33 cellular contexts compared by ENCODE assay signal in genomic region chr10:36773652-36774051, GRCh38.
DNase-seq lines count a peak whose midpoint lies in the region; ATAC-seq, FAIRE-seq and TF ChIP-seq lines count a peak whose summit lies in the region.
"Had no signal": no experiment of that assay in that cellular context is flagged by ENCODE, and none has a peak within 500 bp of the region (broad histone marks: within the 10 kb centered on the region; RNA-seq: fewer than 3 reads in every experiment).

No MANE protein-coding gene starts in this region.

- H3K9me1 ChIP-seq in IMR-90 (ENCODE audit: insufficient read depth, low read length) (no peaks in the 10 kb centered on the region), K562 (ENCODE audit: control insufficient read depth, insufficient read depth, low read length) (no peaks in the 10 kb centered on the region)

- in situ Hi-C loops in HepG2 (cut with HindIII; ENCODE audit: extremely low pct_ligation_motif_present, low pct_unique_long_range_greater_than_20kb) (no loop called here), IMR-90 (cut with MboI; ENCODE audit: low sequenced_read_pairs) (no loop called here), K562 (cut with MboI) (no loop called here)

- ATAC-seq in HepG2 (no peak), right lobe of liver (no peak), IMR-90 (ENCODE audit: low read depth) (no peak), PC-3 (no peak), K562 (no peak)
- ATAC-seq: A549; CD8-positive, alpha-beta T cell had no signal

- no peaks in the 10 kb centered on the region for H3K9me3 ChIP-seq in HepG2 (ENCODE audit: low read length)
- no peaks in the 10 kb centered on the region for H3K9me3 ChIP-seq in right lobe of liver
- no peaks in the 10 kb centered on the region for H3K9me3 ChIP-seq in IMR-90 (ENCODE audit: control insufficient read depth, insufficient read depth, low read length)
- H3K9me3 ChIP-seq in PC-3 (ENCODE audit: low read length) = no peaks in the 10 kb centered on the region
- no peaks in the 10 kb centered on the region for H3K9me3 ChIP-seq in K562 (replicated peaks; ENCODE audit: control insufficient read depth, insufficient read depth, low read depth, low read length)
- H3K9me3 ChIP-seq in SK-N-SH = no peaks in the 10 kb centered on the region
- H3K9me3 ChIP-seq: A549, BE2C, BLaER1, Caco-2 had no signal

- no peak overlapping the region for H3K56ac ChIP-seq in IMR-90 (ENCODE audit: extremely low read depth, insufficient read depth, low read length)

- H2BK5ac ChIP-seq in IMR-90 (ENCODE audit: low read depth, low read length, poor library complexity, severe bottlenecking) = no peak overlapping the region

- H3K79me2 ChIP-seq in HepG2 (ENCODE audit: insufficient read depth, low read length) = no peaks in the 10 kb centered on the region
- H3K79me2 ChIP-seq in PC-3 (ENCODE audit: low read length) = no peaks in the 10 kb centered on the region
- H3K79me2 ChIP-seq in K562 (ENCODE audit: control insufficient read depth, insufficient read depth, low read length) = no peaks in the 10 kb centered on the region
- H3K79me2 ChIP-seq in SK-N-SH (ENCODE audit: insufficient read depth) = no peaks in the 10 kb centered on the region

- FAIRE-seq in HepG2 (lab: Jason Lieb, UNC) (no peak), K562 (lab: Jason Lieb, UNC) (no peak)
- FAIRE-seq: A549, D721Med had no signal

- H2BK120ac ChIP-seq in IMR-90 (ENCODE audit: low read depth, low read length) = no peak overlapping the region

- H4K8ac ChIP-seq in IMR-90 (ENCODE audit: low read depth in 2 of 2, low read length in 2 of 2) = no peak overlapping the region

- TF ChIP-seq EP300 in HepG2 (IDR thresholded peaks at IDR 0.05; ENCODE audit: low read depth in 2 of 2, low read length in 2 of 2) = no peak
- TF ChIP-seq EP300 in HepG2 (CRISPR knock-in tag; IDR thresholded peaks at IDR 0.05; ENCODE audit: borderline replicate concordance) = no peak
- no peak for TF ChIP-seq EP300 in K562 (IDR thresholded peaks at IDR 0.05; ENCODE audit: low read length)
- TF ChIP-seq EP300 in SK-N-SH (IDR thresholded peaks at IDR 0.05; ENCODE audit: borderline replicate concordance in 1 of 2, low read depth in 1 of 2, low read length in 1 of 2) = no peak

- H3K27ac ChIP-seq in HepG2 (ENCODE audit: extremely low read length, insufficient read depth, low read length) (no peak overlapping the region), right lobe of liver (no peak overlapping the region), IMR-90 (ENCODE audit: insufficient read depth, low read length) (no peak overlapping the region), PC-3 (ENCODE audit: low read length) (no peak overlapping the region), K562 (ENCODE audit: extremely low read depth, low read depth, low read length) (no peak overlapping the region), SK-N-SH (ENCODE audit: low read depth in 2 of 2, low read length in 1 of 2) (no peak overlapping the region)
- H3K27ac ChIP-seq: 22Rv1; A549; BLaER1; BLaER1 treated with 17β-estradiol and CSF1 and Interleukin-3, amounts not matched to agents 10 nM and 100 nM; C4-2B had no signal

- H3K4me1 ChIP-seq in HepG2 (ENCODE audit: insufficient read depth, low read length) = no peaks in the 10 kb centered on the region
- H3K4me1 ChIP-seq in right lobe of liver = no peaks in the 10 kb centered on the region
- H3K4me1 ChIP-seq in IMR-90 (ENCODE audit: control insufficient read depth, insufficient read depth, low read length) = no peaks in the 10 kb centered on the region
- H3K4me1 ChIP-seq in PC-3 (ENCODE audit: insufficient read depth, low read length) = peaks cover 3% of the 10 kb centered on the region
- H3K4me1 ChIP-seq in K562 (replicated peaks in 1 of 2; ENCODE audit: control insufficient read depth in 2 of 2, insufficient read depth in 2 of 2, low read length in 2 of 2) = no peaks in the 10 kb centered on the region
- H3K4me1 ChIP-seq in SK-N-SH (ENCODE audit: control insufficient read depth in 1 of 2, insufficient read depth in 2 of 2, low read depth in 1 of 2, low read length in 1 of 2) = peaks cover 0 to 4% of the 10 kb centered on the region in 2 experiments; a peak in 1 of 4 replicates
- H3K4me1 ChIP-seq: A549; BE2C; BLaER1; BLaER1 treated with 17β-estradiol and CSF1 and Interleukin-3, amounts not matched to agents 10 nM and 100 nM; Caco-2 had no signal

- H3K23ac ChIP-seq in IMR-90 (ENCODE audit: low read depth, low read length) = no peak overlapping the region

- H2AK5ac ChIP-seq in IMR-90 (ENCODE audit: low read depth, low read length) = no peak overlapping the region

- no peak for TF ChIP-seq RAD21 in HepG2 (CRISPR knock-in tag; IDR thresholded peaks at IDR 0.05)
- no peak for TF ChIP-seq RAD21 in IMR-90 (IDR thresholded peaks at IDR 0.05; ENCODE audit: low read length)
- TF ChIP-seq RAD21 in K562 (CRISPR knock-in tag; conservative IDR thresholded peaks at IDR 0.05 in 1 of 2, IDR thresholded peaks at IDR 0.05 in 1 of 2) = no peak
- no peak for TF ChIP-seq RAD21 in SK-N-SH (IDR thresholded peaks at IDR 0.05; ENCODE audit: low read length)

- 44% methylated on average over 2 of the region's 2 CpGs for WGBS in HepG2 (ENCODE audit: low lambda C conversion rate)
- WGBS in right lobe of liver (ENCODE audit: insufficient coverage, low coverage, low lambda C conversion rate, missing lambda C conversion rate) = 41% methylated on average over 2 of the region's 2 CpGs
- WGBS in IMR-90 (ENCODE audit: extremely low coverage in 2 of 2, insufficient read length in 1 of 2), 2 experiments = no CpG with 5 or more reads among the region's 2 CpGs
- 0% methylated on average over 2 of the region's 2 CpGs for WGBS in K562 (ENCODE audit: insufficient coverage, low coverage, missing lambda C conversion rate)
- WGBS in SK-N-SH (ENCODE audit: low lambda C conversion rate) = 89% methylated on average over 2 of the region's 2 CpGs

- H3K27me3 ChIP-seq in HepG2 (ENCODE audit: control insufficient read depth in 1 of 2, insufficient read depth in 2 of 2, low read length in 2 of 2) = no peaks in the 10 kb centered on the region; a peak in 1 of 5 replicates
- H3K27me3 ChIP-seq in right lobe of liver = no peaks in the 10 kb centered on the region
- H3K27me3 ChIP-seq in IMR-90 (ENCODE audit: control insufficient read depth, insufficient read depth, low read length) = no peaks in the 10 kb centered on the region
- H3K27me3 ChIP-seq in PC-3 (ENCODE audit: low read length) = no peaks in the 10 kb centered on the region
- no peaks in the 10 kb centered on the region for H3K27me3 ChIP-seq in K562 (ENCODE audit: control insufficient read depth in 2 of 2, insufficient read depth in 2 of 2, low read length in 2 of 2)
- no peaks in the 10 kb centered on the region for H3K27me3 ChIP-seq in SK-N-SH (ENCODE audit: insufficient read depth)
- H3K27me3 ChIP-seq: BE2C; BLaER1; BLaER1 treated with 17β-estradiol and CSF1 and Interleukin-3, amounts not matched to agents 10 nM and 100 nM had no signal

- H3F3A ChIP-seq in PC-3 (ENCODE audit: low read length, unreplicated experiment) (no peaks in the 10 kb centered on the region), SK-N-SH (replicated peaks; ENCODE audit: insufficient read depth) (peaks cover 3% of the 10 kb centered on the region)

- H4K20me1 ChIP-seq in HepG2 (ENCODE audit: insufficient read depth, low read length) = no peaks in the 10 kb centered on the region
- no peaks in the 10 kb centered on the region for H4K20me1 ChIP-seq in IMR-90 (ENCODE audit: insufficient read depth, low read length)
- H4K20me1 ChIP-seq in PC-3 (ENCODE audit: low read length) = no peaks in the 10 kb centered on the region
- no peaks in the 10 kb centered on the region for H4K20me1 ChIP-seq in K562 (replicated peaks; ENCODE audit: control insufficient read depth, insufficient read depth, low read length)
- H4K20me1 ChIP-seq in SK-N-SH (ENCODE audit: insufficient read depth) = no peaks in the 10 kb centered on the region
- H4K20me1 ChIP-seq: BLaER1; BLaER1 treated with 17β-estradiol and CSF1 and Interleukin-3, amounts not matched to agents 10 nM and 100 nM had no signal

- H3K4me3 ChIP-seq in HepG2 (replicated peaks in 1 of 3; ENCODE audit: insufficient read depth in 1 of 3, low read depth in 2 of 3, low read length in 3 of 3) (no peak overlapping the region), right lobe of liver (no peak overlapping the region), IMR-90 (ENCODE audit: insufficient read depth, low read depth, low read length) (no peak overlapping the region), PC-3 (ENCODE audit: low read length) (no peak overlapping the region), K562 (no peak overlapping the region), SK-N-SH (ENCODE audit: low read depth in 2 of 2, low read length in 1 of 2) (no peak overlapping the region)
- H3K4me3 ChIP-seq: A549; BLaER1; BLaER1 treated with 17β-estradiol and CSF1 and Interleukin-3, amounts not matched to agents 10 nM and 100 nM had no signal

- dilution Hi-C loops in IMR-90 (cut with HindIII; ENCODE audit: low sequenced_read_pairs, unreplicated experiment) = no loop called here

- no peak overlapping the region for H3K14ac ChIP-seq in IMR-90 (replicated peaks; ENCODE audit: low read depth, low read length)

- H2BK15ac ChIP-seq in IMR-90 (ENCODE audit: low read depth, low read length) = no peak overlapping the region

- H3K4ac ChIP-seq in IMR-90 (ENCODE audit: low read depth, low read length) = no peak overlapping the region

- H3K9ac ChIP-seq in HepG2 (ENCODE audit: insufficient read depth, low read depth, low read length) (no peak overlapping the region), IMR-90 (ENCODE audit: low read depth, low read length) (no peak overlapping the region), PC-3 (ENCODE audit: low read length) (no peak overlapping the region), K562 (ENCODE audit: insufficient read depth in 1 of 2, low read depth in 2 of 2, low read length in 2 of 2) (no peak overlapping the region), SK-N-SH (no peak overlapping the region)
- H3K9ac ChIP-seq: BLaER1; BLaER1 treated with 17β-estradiol and CSF1 and Interleukin-3, amounts not matched to agents 10 nM and 100 nM had no signal

- no peaks in the 10 kb centered on the region for H3K79me1 ChIP-seq in IMR-90 (ENCODE audit: low read depth in 1 of 2, low read length in 2 of 2)

- no peaks in the 10 kb centered on the region for H3K36me3 ChIP-seq in HepG2 (replicated peaks in 1 of 2; ENCODE audit: control insufficient read depth in 1 of 2, insufficient read depth in 2 of 2, low read length in 2 of 2)
- no peaks in the 10 kb centered on the region for H3K36me3 ChIP-seq in right lobe of liver
- H3K36me3 ChIP-seq in IMR-90 (ENCODE audit: control insufficient read depth, insufficient read depth, low read length) = no peaks in the 10 kb centered on the region
- H3K36me3 ChIP-seq in PC-3 (ENCODE audit: low read depth, low read length) = no peaks in the 10 kb centered on the region
- no peaks in the 10 kb centered on the region for H3K36me3 ChIP-seq in K562 (ENCODE audit: control insufficient read depth, insufficient read depth, low read length)
- no peaks in the 10 kb centered on the region for H3K36me3 ChIP-seq in SK-N-SH (replicated peaks in 1 of 2; ENCODE audit: control insufficient read depth in 1 of 2, insufficient read depth in 2 of 2, low read length in 1 of 2)
- H3K36me3 ChIP-seq: BE2C; BLaER1; BLaER1 treated with 17β-estradiol and CSF1 and Interleukin-3, amounts not matched to agents 10 nM and 100 nM had no signal

- intact Hi-C loops in HepG2 (cut with micrococcal nuclease; ENCODE audit: unreplicated experiment) = no loop called here
- intact Hi-C loops in right lobe of liver (cut with DNase I) = no loop called here
- intact Hi-C loops in IMR-90 (cut with micrococcal nuclease) = loop anchor here (10.0 kb wide), 1 partner anchor 859 kb away; no protein-coding TSS in a partner anchor
- intact Hi-C loops in PC-3 (cut with micrococcal nuclease) = no loop called here
- intact Hi-C loops in K562 (cut with micrococcal nuclease) = no loop called here

- H3K9me2 ChIP-seq in PC-3 (replicated peaks; ENCODE audit: low read length) (no peaks in the 10 kb centered on the region), SK-N-SH (no peaks in the 10 kb centered on the region)

- H3K4me2 ChIP-seq in HepG2 (ENCODE audit: low read depth, low read length) (no peak overlapping the region), IMR-90 (ENCODE audit: low read depth, low read length) (no peak overlapping the region), PC-3 (ENCODE audit: low read length) (no peak overlapping the region), K562 (ENCODE audit: insufficient read depth, low read length) (no peak overlapping the region), SK-N-SH (no peak overlapping the region)
- H3K4me2 ChIP-seq: A549; BLaER1; BLaER1 treated with 17β-estradiol and CSF1 and Interleukin-3, amounts not matched to agents 10 nM and 100 nM had no signal

- BruUV-seq in HepG2 (replicated peaks; lab: Mats Ljungman, UMichigan) (no TSS peak), IMR-90 (replicated peaks; lab: Mats Ljungman, UMichigan) (no TSS peak), PC-3 (replicated peaks; lab: Mats Ljungman, UMichigan) (no TSS peak), K562 (replicated peaks; lab: Mats Ljungman, UMichigan) (no TSS peak)

- no peak for TF ChIP-seq CTCF in HepG2 (CRISPR knock-in tag; IDR thresholded peaks at IDR 0.05)
- no peak for TF ChIP-seq CTCF in right lobe of liver (IDR thresholded peaks at IDR 0.05)
- TF ChIP-seq CTCF in IMR-90 (conservative IDR thresholded peaks at IDR 0.05; ENCODE audit: low read depth, low read length) = no peak
- no peak for TF ChIP-seq CTCF in PC-3 (conservative IDR thresholded peaks at IDR 0.05; ENCODE audit: low read depth, low read length)
- no peak for TF ChIP-seq CTCF in K562 (IDR thresholded peaks at IDR 0.05 in 2 of 3, conservative IDR thresholded peaks at IDR 0.05 in 1 of 3; ENCODE audit: insufficient read depth in 2 of 3, low read depth in 1 of 3, low read length in 3 of 3)
- no peak for TF ChIP-seq CTCF in SK-N-SH (IDR thresholded peaks at IDR 0.05)

- H2BK20ac ChIP-seq in IMR-90 (ENCODE audit: low read depth, low read length) = no peak overlapping the region

- DNase-seq in HepG2 (ENCODE audit: low spot score) (no peak), right lobe of liver (no peak), IMR-90 (no peak), PC-3 (no peak), K562 (ENCODE audit: extremely low read depth in 1 of 4, low spot score in 3 of 4) (no peak), SK-N-SH (no peak), SIG-M5 (lab: John Stamatoyannopoulos, UW) (no peak), 8988T (no peak)
- DNase-seq: ACHN; AML-193; BE2C; C1 segment of cervical spinal cord; Caco-2; Calu3; CD4-positive, alpha-beta memory T cell; CD4-positive, alpha-beta T cell; CD4-positive, CD25-positive, alpha-beta regulatory T cell; CD8-positive, alpha-beta memory T cell; CD8-positive, alpha-beta T cell; COR-L47; DMS 273 treated with DMSO at 0.1 percent for 48 hours; DMS153; DMS53; DMS79; DMS79 treated with DMSO at 0.1 percent for 48 hours; DND-41; EL had no signal

- CTCF ChIA-PET in HepG2 (lab: Yijun Ruan, JAX; ENCODE audit: low intra/inter-chr PET ratio, low total read pairs) = no interaction called here
- CTCF ChIA-PET in IMR-90 (lab: Yijun Ruan, JAX) = interaction anchor here (0.7 kb wide), 1 partner anchor 48 kb away, joined by 3 read pairs; no protein-coding TSS in a partner anchor
- CTCF ChIA-PET in PC-3 (lab: Charles Lee) = no interaction called here
- CTCF ChIA-PET in K562 (lab: Yijun Ruan, JAX; ENCODE audit: low intra/inter-chr PET ratio) = no interaction called here
- CTCF ChIA-PET in SK-N-SH (lab: Yijun Ruan, JAX) = interaction anchor here (1.0 to 3.6 kb wide), 3 partner anchors 14 to 1138 kb away, joined by 3 to 18 read pairs (median 3); no protein-coding TSS in a partner anchor

- no peak overlapping the region for H3K18ac ChIP-seq in IMR-90 (ENCODE audit: low read depth, low read length)

- no peak overlapping the region for H4K91ac ChIP-seq in IMR-90 (ENCODE audit: insufficient read depth, low read depth, low read length)

- H4K5ac ChIP-seq in IMR-90 (ENCODE audit: low read depth, low read length) = no peak overlapping the region

- TF ChIP-seq POLR2A in HepG2 (IDR thresholded peaks at IDR 0.05; ENCODE audit: insufficient read depth in 1 of 2, low read depth in 2 of 2, low read length in 2 of 2) (no peak), right lobe of liver (IDR thresholded peaks at IDR 0.05) (no peak), IMR-90 (IDR thresholded peaks at IDR 0.05; ENCODE audit: low read depth, low read length) (no peak), K562 (conservative IDR thresholded peaks at IDR 0.05) (no peak)

- H2AFZ ChIP-seq in HepG2 (ENCODE audit: low read length) = no peak overlapping the region
- H2AFZ ChIP-seq in IMR-90 (replicated peaks; ENCODE audit: low read length, poor library complexity) = no peak overlapping the region
- peak overlapping the region; percentile 3; the same call in 1 of the 2 replicates for H2AFZ ChIP-seq in PC-3 (ENCODE audit: low read length)
- no peak overlapping the region for H2AFZ ChIP-seq in K562 (ENCODE audit: low read depth, low read length)
- H2AFZ ChIP-seq in SK-N-SH (ENCODE audit: low read depth) = no peak overlapping the region

- H2AK9ac ChIP-seq in IMR-90 (replicated peaks; ENCODE audit: low read depth, low read length, poor library complexity) = no peak overlapping the region

- POLR2A ChIA-PET in HepG2 (lab: Yijun Ruan, JAX) (no interaction called here), IMR-90 (lab: Charles Lee; ENCODE audit: unreplicated experiment) (no interaction called here), PC-3 (lab: Charles Lee; ENCODE audit: unreplicated experiment) (interaction anchor here (0.7 kb wide), 2 partner anchors 280 to 1620 kb away, joined by 4 to 7 read pairs; no protein-coding TSS in a partner anchor), K562 (lab: Yijun Ruan, JAX) (no interaction called here), SK-N-SH (lab: Yijun Ruan, JAX) (no interaction called here)

Comparison
In these comparisons a context has a peak if more than half of its experiments do, and no peak if none do; other contexts are left out.
1. CTCF ChIA-PET loops: an anchor here in IMR-90 (0.7 kb wide) and SK-N-SH (1.0 to 3.6 kb wide); none called in HepG2, PC-3 and K562.